Comparison of ENCODE assay signal across 1 cellular context in the genomic region with DNA sequence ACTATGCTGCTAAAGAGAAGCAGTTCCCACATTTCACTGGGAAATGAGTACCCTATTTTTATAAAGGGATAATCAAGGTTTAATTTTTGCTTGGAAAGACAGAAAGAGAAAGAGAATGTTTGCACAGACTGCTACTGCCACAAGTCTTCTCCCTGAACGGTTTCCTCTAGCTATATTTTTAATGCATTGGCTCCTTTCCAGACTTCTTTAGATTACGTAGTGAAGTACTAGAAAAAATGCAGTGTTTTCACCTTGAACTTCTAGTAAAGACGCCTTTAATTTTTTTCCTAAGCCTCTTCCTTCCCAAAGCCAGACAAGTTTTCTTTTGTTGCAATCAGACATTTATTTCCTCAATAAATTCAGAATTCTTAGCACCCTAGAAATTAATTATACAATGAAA.
TF ChIP-seq lines count a peak whose summit lies in the region.

No MANE protein-coding gene starts in this region.

TF ChIP-seq in HepG2, 621 proteins besides CTCF, POLR2A, EP300 and RAD21 (continued from another document):
- TF ChIP-seq, protein P1, sequence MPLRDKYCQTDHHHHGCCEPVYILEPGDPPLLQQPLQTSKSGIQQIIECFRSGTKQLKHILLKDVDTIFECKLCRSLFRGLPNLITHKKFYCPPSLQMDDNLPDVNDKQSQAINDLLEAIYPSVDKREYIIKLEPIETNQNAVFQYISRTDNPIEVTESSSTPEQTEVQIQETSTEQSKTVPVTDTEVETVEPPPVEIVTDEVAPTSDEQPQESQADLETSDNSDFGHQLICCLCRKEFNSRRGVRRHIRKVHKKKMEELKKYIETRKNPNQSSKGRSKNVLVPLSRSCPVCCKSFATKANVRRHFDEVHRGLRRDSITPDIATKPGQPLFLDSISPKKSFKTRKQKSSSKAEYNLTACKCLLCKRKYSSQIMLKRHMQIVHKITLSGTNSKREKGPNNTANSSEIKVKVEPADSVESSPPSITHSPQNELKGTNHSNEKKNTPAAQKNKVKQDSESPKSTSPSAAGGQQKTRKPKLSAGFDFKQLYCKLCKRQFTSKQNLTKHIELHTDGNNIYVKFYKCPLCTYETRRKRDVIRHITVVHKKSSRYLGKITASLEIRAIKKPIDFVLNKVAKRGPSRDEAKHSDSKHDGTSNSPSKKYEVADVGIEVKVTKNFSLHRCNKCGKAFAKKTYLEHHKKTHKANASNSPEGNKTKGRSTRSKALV (CRISPR knock-in tag; IDR thresholded peaks at IDR 0.05): no peak
- TF ChIP-seq ZNF75D (CRISPR knock-in tag; IDR thresholded peaks at IDR 0.05; ENCODE audit: borderline replicate concordance) (no peak), PLSCR1 (CRISPR knock-in tag; IDR thresholded peaks at IDR 0.05; ENCODE audit: borderline replicate concordance) (no peak), SP140L (CRISPR knock-in tag; IDR thresholded peaks at IDR 0.05; ENCODE audit: borderline replicate concordance) (no peak), SAP130 (CRISPR knock-in tag; IDR thresholded peaks at IDR 0.05; ENCODE audit: low read depth) (no peak), EED (CRISPR knock-in tag; IDR thresholded peaks at IDR 0.05) (no peak), IKZF4 (CRISPR knock-in tag; IDR thresholded peaks at IDR 0.05; ENCODE audit: borderline replicate concordance, low read depth, not compliant biosample characterization) (no peak), ZNF781 (CRISPR knock-in tag; IDR thresholded peaks at IDR 0.05; ENCODE audit: borderline replicate concordance, not compliant biosample characterization) (no peak)
